19 cellular contexts compared by ENCODE assay signal in the genomic region with DNA sequence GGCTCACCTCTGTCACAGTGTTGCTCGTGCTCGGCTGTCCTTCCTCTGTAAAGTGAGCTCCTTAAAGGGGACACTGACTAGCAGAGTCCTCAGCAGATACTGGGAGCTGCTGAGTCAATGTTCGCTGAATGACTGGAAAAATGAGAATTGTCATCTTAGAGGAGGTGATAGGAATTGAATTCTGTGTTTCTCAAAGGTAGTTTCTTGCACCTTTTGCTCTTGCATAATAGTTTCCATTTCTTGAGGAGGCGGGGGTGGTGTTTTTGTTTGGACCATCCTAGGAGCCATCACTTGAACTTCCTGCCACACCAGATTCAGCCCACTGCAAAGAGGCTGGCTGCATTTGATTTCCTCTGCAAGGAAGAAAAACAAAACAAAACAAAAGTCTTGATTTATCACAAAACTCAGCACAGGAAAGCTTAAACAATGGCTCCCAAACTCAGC. TPM values are rescaled to one million over a fixed set of nuclear protein-coding genes. Genes with fewer than 3 reads are reported as not detected.
DNase-seq lines count a peak whose midpoint lies in the region; ATAC-seq and TF ChIP-seq lines count a peak whose summit lies in the region.
"Had no signal": no experiment of that assay in that cellular context is flagged by ENCODE, and none has a peak within 500 bp of the region (broad histone marks: within the 10 kb centered on the region; RNA-seq: fewer than 3 reads in every experiment).

No MANE protein-coding gene starts in this region.

- peak overlapping the region; percentile 18 to 30 for H3K27ac Mint-ChIP-seq in effector memory CD8-positive, alpha-beta T cell
- peak overlapping the region; percentile 53 for H3K27ac Mint-ChIP-seq in stimulated activated memory B cell treated with anti-CD40 and anti-IgM and Interleukin-4, amounts not matched to agents 10 μg/mL and 1 μg/mL and 100 μg/mL, for 72 hours
- H3K27ac Mint-ChIP-seq: stimulated activated naive B cell treated with anti-CD40 and anti-IgM and Interleukin-4, amounts not matched to agents 10 μg/mL and 1 μg/mL and 100 μg/mL, for 72 hours had no signal

- DNase-seq in right cardiac atrium: no peak
- DNase-seq in Right ventricle myocardium inferior (ENCODE audit: missing footprints): no peak
- DNase-seq in effector memory CD8-positive, alpha-beta T cell: no peak
- DNase-seq in foreskin melanocyte: no peak
- DNase-seq in NCI-H2081 (lab: John Stamatoyannopoulos, UW): no peak
- DNase-seq: aorta; central memory CD4-positive, alpha-beta T cell; GOT3; left colon; midbrain; NCI-H1105 treated with DMSO at 0.1 percent for 48 hours; NCI-H526 treated with DMSO at 0.1 percent for 48 hours; stimulated activated naive B cell treated with anti-CD40 and anti-IgM and Interleukin-4, amounts not matched to agents 10 μg/mL and 1 μg/mL and 100 μg/mL, for 72 hours had no signal

- H3K9me3 Mint-ChIP-seq in effector memory CD8-positive, alpha-beta T cell: no peaks in the 10 kb centered on the region
- H3K9me3 Mint-ChIP-seq in stimulated activated memory B cell treated with anti-CD40 and anti-IgM and Interleukin-4, amounts not matched to agents 10 μg/mL and 1 μg/mL and 100 μg/mL, for 72 hours: peaks cover 3% of the 10 kb centered on the region
- H3K9me3 Mint-ChIP-seq: stimulated activated naive B cell treated with anti-CD40 and anti-IgM and Interleukin-4, amounts not matched to agents 10 μg/mL and 1 μg/mL and 100 μg/mL, for 72 hours had no signal

- no peak for TF ChIP-seq CTCF in Loucy (conservative IDR thresholded peaks at IDR 0.05; ENCODE audit: low read length)

- no peak overlapping the region for H3K4me2 ChIP-seq in Loucy (ENCODE audit: low read depth, low read length, poor library complexity, severe bottlenecking)

- peak overlapping the region; percentile 51 for H3K27ac ChIP-seq in right cardiac atrium (ENCODE audit: low read length)
- H3K27ac ChIP-seq: tibial nerve had no signal

- H3K4me1 ChIP-seq in right cardiac atrium (ENCODE audit: control insufficient read depth, insufficient read depth, low read length): no peaks in the 10 kb centered on the region
- peaks cover 9% of the 10 kb centered on the region for H3K4me1 ChIP-seq in Loucy (ENCODE audit: insufficient read depth, low read length, poor library complexity, severe bottlenecking)
- H3K4me1 ChIP-seq: tibial nerve had no signal

- no peaks in the 10 kb centered on the region for H3K9me3 ChIP-seq in right cardiac atrium (ENCODE audit: control insufficient read depth, low read length)
- no peaks in the 10 kb centered on the region for H3K9me3 ChIP-seq in Loucy (ENCODE audit: insufficient read depth, low read depth, low read length)

- peak overlapping the region; percentile 53 for H2AFZ ChIP-seq in Loucy (ENCODE audit: low read length)

- peaks cover 2% of the 10 kb centered on the region for H3K36me3 Mint-ChIP-seq in effector memory CD8-positive, alpha-beta T cell (ENCODE audit: insufficient read depth)
- H3K36me3 Mint-ChIP-seq in stimulated activated memory B cell treated with anti-CD40 and anti-IgM and Interleukin-4, amounts not matched to agents 10 μg/mL and 1 μg/mL and 100 μg/mL, for 72 hours: no peaks in the 10 kb centered on the region
- H3K36me3 Mint-ChIP-seq: stimulated activated naive B cell treated with anti-CD40 and anti-IgM and Interleukin-4, amounts not matched to agents 10 μg/mL and 1 μg/mL and 100 μg/mL, for 72 hours had no signal

- no peaks in the 10 kb centered on the region for H3K9me2 ChIP-seq in Loucy (replicated peaks; ENCODE audit: low read depth, low read length)

- H3K27me3 ChIP-seq in right cardiac atrium (ENCODE audit: control insufficient read depth, insufficient read depth) (no peaks in the 10 kb centered on the region), Loucy (ENCODE audit: insufficient read depth, low read length, poor library complexity, severe bottlenecking) (no peaks in the 10 kb centered on the region)
- H3K27me3 ChIP-seq: tibial nerve had no signal

- H3K4me3 ChIP-seq in right cardiac atrium (ENCODE audit: low read length): no peak overlapping the region
- H3K4me3 ChIP-seq in Loucy (ENCODE audit: low read length, poor library complexity, severe bottlenecking): no peak overlapping the region
- H3K4me3 ChIP-seq: tibial nerve had no signal

- no peak overlapping the region for H3K4me3 Mint-ChIP-seq in effector memory CD8-positive, alpha-beta T cell
- no peak overlapping the region for H3K4me3 Mint-ChIP-seq in stimulated activated memory B cell treated with anti-CD40 and anti-IgM and Interleukin-4, amounts not matched to agents 10 μg/mL and 1 μg/mL and 100 μg/mL, for 72 hours
- H3K4me3 Mint-ChIP-seq: stimulated activated naive B cell treated with anti-CD40 and anti-IgM and Interleukin-4, amounts not matched to agents 10 μg/mL and 1 μg/mL and 100 μg/mL, for 72 hours had no signal

- H3K27me3 Mint-ChIP-seq in effector memory CD8-positive, alpha-beta T cell: peaks cover 16 to 20% of the 10 kb centered on the region in 2 donors
- H3K27me3 Mint-ChIP-seq in stimulated activated memory B cell treated with anti-CD40 and anti-IgM and Interleukin-4, amounts not matched to agents 10 μg/mL and 1 μg/mL and 100 μg/mL, for 72 hours: peaks cover 18% of the 10 kb centered on the region

- ATAC-seq in right cardiac atrium: peak; percentile 26 to 77
- no peak for ATAC-seq in Right ventricle myocardium inferior
- no peak for ATAC-seq in effector memory CD8-positive, alpha-beta T cell (replicated peaks)
- no peak for ATAC-seq in stimulated activated memory B cell treated with anti-CD40 and anti-IgM and Interleukin-4, amounts not matched to agents 10 μg/mL and 1 μg/mL and 100 μg/mL, for 72 hours
- ATAC-seq: esophagus mucosa; left colon; stimulated activated naive B cell treated with anti-CD40 and anti-IgM and Interleukin-4, amounts not matched to agents 10 μg/mL and 1 μg/mL and 100 μg/mL, for 72 hours had no signal

- peaks cover 4 to 11% of the 10 kb centered on the region in 2 donors for H3K4me1 Mint-ChIP-seq in effector memory CD8-positive, alpha-beta T cell (ENCODE audit: low read depth in 2 of 2)
- no peaks in the 10 kb centered on the region for H3K4me1 Mint-ChIP-seq in stimulated activated memory B cell treated with anti-CD40 and anti-IgM and Interleukin-4, amounts not matched to agents 10 μg/mL and 1 μg/mL and 100 μg/mL, for 72 hours
- H3K4me1 Mint-ChIP-seq: stimulated activated naive B cell treated with anti-CD40 and anti-IgM and Interleukin-4, amounts not matched to agents 10 μg/mL and 1 μg/mL and 100 μg/mL, for 72 hours had no signal

- no peaks in the 10 kb centered on the region for H4K20me1 ChIP-seq in Loucy (ENCODE audit: insufficient read depth, low read length, poor library complexity, severe bottlenecking)

- H3K36me3 ChIP-seq in Loucy (ENCODE audit: insufficient read depth, low read length): no peaks in the 10 kb centered on the region
- H3K36me3 ChIP-seq: tibial nerve had no signal

- 62% methylated on average over 4 of the region's 4 CpGs for WGBS in right cardiac atrium

- H3K9ac ChIP-seq in Loucy (ENCODE audit: low read depth, low read length, poor library complexity, severe bottlenecking): no peak overlapping the region

- H3K79me2 ChIP-seq in Loucy (ENCODE audit: insufficient read depth, low read length): no peaks in the 10 kb centered on the region

- H3F3A ChIP-seq in Loucy (ENCODE audit: low read depth): no peaks in the 10 kb centered on the region

- intact Hi-C loops in right cardiac atrium (cut with DNase I) (no loop called here), Right ventricle myocardium inferior (cut with DNase I) (no loop called here)

RNA-seq across cellular contexts. Expression of gene RFX8, which starts 11.4 kb away (rescaled TPM):
- 1 to 10 TPM in 1 of 4 donors, under 1 TPM in 3; 0.50 to 1.1 (median 0.62) TPM for total RNA-seq in right cardiac atrium
- polyA plus RNA-seq in right cardiac atrium: 0.45 TPM
- not detected for total RNA-seq in Right ventricle myocardium inferior
- total RNA-seq: esophagus mucosa, G401, left colon, renal cortical epithelial cell had no signal

Comparison
In these comparisons a context has a peak if more than half of its experiments do, and no peak if none do; other contexts are left out.
1. ATAC-seq: peak in right cardiac atrium (2 of 2); none in Right ventricle myocardium inferior (single experiment), effector memory CD8-positive, alpha-beta T cell (single experiment) and stimulated activated memory B cell treated with anti-CD40 and anti-IgM and Interleukin-4, amounts not matched to agents 10 μg/mL and 1 μg/mL and 100 μg/mL, for 72 hours (single experiment).